ENCODE assay signal across 8 cellular contexts in genomic region chr20:30585244-30585796, GRCh38.
DNase-seq lines count a peak whose midpoint lies in the region; TF ChIP-seq lines count a peak whose summit lies in the region.
"Not testable (repeated sequence)": the region's sequence is repeated elsewhere in the genome, so short reads cannot be mapped to it uniquely, and the experiment has no call there.

No MANE protein-coding gene starts in this region.

- intact Hi-C loops in Calu3 (cut with micrococcal nuclease; ENCODE audit: unreplicated experiment); esophagus squamous epithelium (cut with DNase I); testis (cut with DNase I; ENCODE audit: low total_unique reads): not testable (repeated sequence)

- H3K4me3 Mint-ChIP-seq in Calu3 (ENCODE audit: low read depth, unreplicated experiment): peak overlapping the region; percentile 34
- not testable (repeated sequence) for H3K4me3 Mint-ChIP-seq in progenitor cell of endocrine pancreas (ENCODE audit: low read depth)

- peaks cover 0 to 25% (median 0%) of the 10 kb centered on the region in 3 donors for H3K4me1 ChIP-seq in esophagus squamous epithelium
- not testable (repeated sequence) for H3K4me1 ChIP-seq in iPS-20b (ENCODE audit: insufficient read depth, low read length); testis

- H3K36me3 Mint-ChIP-seq in Calu3 (ENCODE audit: insufficient read depth, unreplicated experiment); progenitor cell of endocrine pancreas (ENCODE audit: insufficient read depth): not testable (repeated sequence)

- not testable (repeated sequence) for H3K36me3 ChIP-seq in SK-N-MC (ENCODE audit: insufficient read depth, low read length); esophagus squamous epithelium; iPS-20b (ENCODE audit: insufficient read depth, low read depth, low read length); testis (ENCODE audit: low read depth, missing control alignments)

- not testable (repeated sequence) for H3K27ac ChIP-seq in SK-N-MC; iPS-20b (ENCODE audit: low read length)
- H3K27ac ChIP-seq in esophagus squamous epithelium (peak overlapping the region in 1 of 4 donors; percentile 74), testis (peak overlapping the region in 1 of 2 donors; percentile 55)

- not testable (repeated sequence) for BruUV-seq in Calu3 (replicated peaks; lab: Mats Ljungman, UMichigan)

- not testable (repeated sequence) for H3K4me1 Mint-ChIP-seq in Calu3 (ENCODE audit: low read depth, unreplicated experiment); progenitor cell of endocrine pancreas (ENCODE audit: low read depth)

- TF ChIP-seq POLR2A in esophagus squamous epithelium (IDR thresholded peaks at IDR 0.05); testis (IDR thresholded peaks at IDR 0.05): not testable (repeated sequence)

- 10% methylated on average over 2 of the region's 49 CpGs; no CpG with 5 or more reads in 1 of the 2 donors for WGBS in esophagus squamous epithelium, 2 donors
- WGBS in testis, 2 donors: 1% methylated on average over 27 of the region's 49 CpGs; no CpG with 5 or more reads in 1 of the 2 donors

- H3K4me3 ChIP-seq in SK-N-MC: peak overlapping the region; percentile 49
- H3K4me3 ChIP-seq in esophagus squamous epithelium: peak overlapping the region; percentile 22 to 53 (median 38)
- peak overlapping the region; percentile 58; the same call in 1 of the 2 replicates for H3K4me3 ChIP-seq in iPS-20b (ENCODE audit: low read length)
- H3K4me3 ChIP-seq in testis: peak overlapping the region; percentile 42 to 68

- TF ChIP-seq CTCF in Calu3 (IDR thresholded peaks at IDR 0.05; ENCODE audit: unreplicated experiment): not testable (repeated sequence)
- TF ChIP-seq CTCF in esophagus squamous epithelium (IDR thresholded peaks at IDR 0.05): peak in 3 of 6 experiments; percentile 57 to 79 (median 67)
- peak; percentile 8 for TF ChIP-seq CTCF in progenitor cell of endocrine pancreas (IDR thresholded peaks at IDR 0.05; ENCODE audit: unreplicated experiment)
- peak; percentile 70 to 87 (median 77) for TF ChIP-seq CTCF in testis (IDR thresholded peaks at IDR 0.05)

- H3K27me3 Mint-ChIP-seq in Calu3 (ENCODE audit: unreplicated experiment); progenitor cell of endocrine pancreas: not testable (repeated sequence)

- H3K9me3 ChIP-seq in SK-N-MC (ENCODE audit: low read depth, low read length); esophagus squamous epithelium; iPS-20b (ENCODE audit: insufficient read depth, low read depth, low read length); testis: not testable (repeated sequence)

- H3K9ac ChIP-seq in SK-N-MC (ENCODE audit: insufficient read length); iPS-20b (ENCODE audit: low read depth, low read length): not testable (repeated sequence)

- not testable (repeated sequence) for H3K9me3 Mint-ChIP-seq in Calu3 (ENCODE audit: low read depth, unreplicated experiment)
- peaks cover 16% of the 10 kb centered on the region for H3K9me3 Mint-ChIP-seq in progenitor cell of endocrine pancreas (ENCODE audit: low read depth)

- H3K27ac Mint-ChIP-seq in Calu3 (ENCODE audit: unreplicated experiment); progenitor cell of endocrine pancreas: not testable (repeated sequence)

- DNase-seq in Calu3 (peak; percentile 71), NCI-H146 (lab: John Stamatoyannopoulos, UW) (peak; percentile 54), anterior cingulate cortex (lab: John Stamatoyannopoulos, UW) (peak in 48 of 58 donors; percentile 7 to 90 (median 61)), testis (peak; percentile 89)
- DNase-seq in SK-N-MC (ENCODE audit: low read depth, low spot score); esophagus squamous epithelium (lab: John Stamatoyannopoulos, UW); progenitor cell of endocrine pancreas (ENCODE audit: low spot score, unreplicated experiment): not testable (repeated sequence)

- CTCF ChIA-PET in Calu3 (lab: Charles Lee): interaction anchor here (0.6 kb wide), 1 partner anchor 209 kb away, joined by 4 read pairs; no protein-coding TSS in a partner anchor

- H3K27me3 ChIP-seq in esophagus squamous epithelium, testis: not testable (repeated sequence)
- H3K27me3 ChIP-seq in iPS-20b (ENCODE audit: insufficient read depth, low read length): peaks cover 34% of the 10 kb centered on the region
